ENCODE assay signal across 8 cellular contexts in the genomic region with DNA sequence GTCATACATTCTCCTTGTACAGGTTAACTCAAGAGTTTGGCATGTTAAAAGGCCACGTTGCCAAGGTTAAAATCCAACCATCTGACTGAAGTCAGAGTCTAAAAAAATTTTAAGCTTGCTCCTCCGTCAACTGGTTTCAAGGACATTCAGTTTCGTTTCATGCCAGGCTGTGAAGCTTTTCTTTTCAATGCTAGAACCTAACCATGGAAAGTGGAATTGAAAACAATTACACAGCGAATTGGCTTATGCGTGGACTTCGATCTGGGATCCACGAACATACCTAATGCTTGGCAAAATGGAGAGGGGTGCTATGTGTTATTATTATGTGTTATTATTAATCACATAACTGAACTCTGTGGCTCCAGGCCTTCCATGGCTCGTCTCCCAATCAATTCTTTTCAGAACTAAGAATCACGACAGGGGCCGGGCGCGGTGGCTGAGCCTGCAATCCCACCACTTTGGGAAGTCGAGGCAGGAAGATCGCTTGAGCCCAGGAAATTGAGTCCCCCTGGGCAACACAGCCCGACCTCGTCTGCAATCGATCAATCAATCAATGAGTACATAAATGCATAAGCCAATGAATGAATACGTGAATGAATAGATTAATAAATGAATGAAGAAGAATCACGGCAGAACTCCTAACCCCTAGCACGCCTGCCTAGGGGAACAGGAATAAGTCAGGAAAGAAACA. TPM values are rescaled to one million over a fixed set of nuclear protein-coding genes. Genes with fewer than 3 reads are reported as not detected.
DNase-seq lines count a peak whose midpoint lies in the region; ATAC-seq and TF ChIP-seq lines count a peak whose summit lies in the region.

No MANE protein-coding gene starts in this region.

- no peaks in the 10 kb centered on the region for H3F3A ChIP-seq in GM23338 (replicated peaks; ENCODE audit: low read depth)

- H3K4me2 ChIP-seq in GM23338 = peak overlapping the region; percentile 88

- no peaks in the 10 kb centered on the region for H3K9me2 ChIP-seq in GM23338 (ENCODE audit: insufficient read depth)

- H4K20me1 ChIP-seq in GM23338 (replicated peaks; ENCODE audit: insufficient read depth) = peaks cover 10% of the 10 kb centered on the region; the same call in 1 of the 2 replicates

- 19 to 23% methylated on average over 20 of the region's 20 CpGs for WGBS in lung, 2 donors
- 14 to 20% methylated on average over 20 of the region's 20 CpGs for WGBS in tibial nerve, 2 donors

- no peak for TF ChIP-seq CTCF in GM23338 (conservative IDR thresholded peaks at IDR 0.05; ENCODE audit: low read depth in 2 of 2)
- no peak for TF ChIP-seq CTCF in Peyer's patch (IDR thresholded peaks at IDR 0.05)
- TF ChIP-seq CTCF in choroid plexus epithelial cell (conservative IDR thresholded peaks at IDR 0.05; ENCODE audit: low read depth, low read length) = no peak
- no peak for TF ChIP-seq CTCF in lung (IDR thresholded peaks at IDR 0.05; ENCODE audit: control extremely low read depth, extremely low read depth)
- no peak for TF ChIP-seq CTCF in tibial nerve (IDR thresholded peaks at IDR 0.05)

- H3K4me3 ChIP-seq in GM23338 (peak overlapping the region; percentile 71), Peyer's patch (peak overlapping the region; percentile 72 to 96 (median 88)), choroid plexus epithelial cell (ENCODE audit: low read depth, low read length) (peak overlapping the region; percentile 95), lung (peak overlapping the region; percentile 47), tibial nerve (peak overlapping the region; percentile 75 to 97 (median 90))

- peaks cover 5% of the 10 kb centered on the region for H3K4me1 ChIP-seq in GM23338 (ENCODE audit: insufficient read depth)
- peaks cover 0 to 26% (median 0%) of the 10 kb centered on the region in 4 donors for H3K4me1 ChIP-seq in Peyer's patch
- H3K4me1 ChIP-seq in lung (ENCODE audit: control insufficient read depth in 2 of 2, insufficient read depth in 2 of 2, low read length in 2 of 2) = peaks cover 3 to 13% of the 10 kb centered on the region in 2 donors
- H3K4me1 ChIP-seq in tibial nerve = peaks cover 0 to 37% (median 20%) of the 10 kb centered on the region in 4 donors

- TF ChIP-seq EP300 in tibial nerve (IDR thresholded peaks at IDR 0.05) = no peak

- DNase-seq in GM04503 (ENCODE audit: low read depth) = peak; percentile 39
- DNase-seq in GM23338 (ENCODE audit: low spot score) = no peak
- DNase-seq in Peyer's patch = peak in 2 of 3 donors; percentile 54
- DNase-seq in choroid plexus epithelial cell (ENCODE audit: low read depth) = peak; percentile 33
- DNase-seq in lung (ENCODE audit: low spot score) = no peak
- DNase-seq in tibial nerve (ENCODE audit: low spot score in 2 of 2) = peak in 1 of 2 donors; percentile 11
- DNase-seq in DMS 273 treated with DMSO at 0.1 percent for 48 hours (lab: John Stamatoyannopoulos, UW) = no peak
- no peak for DNase-seq in glomerular visceral epithelial cell (ENCODE audit: extremely low spot score)

- no peak for TF ChIP-seq POLR2A in Peyer's patch (IDR thresholded peaks at IDR 0.05)
- TF ChIP-seq POLR2A in tibial nerve (IDR thresholded peaks at IDR 0.05) = no peak

- H3K27me3 Mint-ChIP-seq in GM23338 (ENCODE audit: insufficient read depth, low read depth, poor library complexity) = peaks cover 6% of the 10 kb centered on the region

- peak overlapping the region; percentile 88 for H3K27ac ChIP-seq in GM23338 (ENCODE audit: low read depth)
- H3K27ac ChIP-seq in Peyer's patch = peak overlapping the region; percentile 91 to 97 (median 96)
- H3K27ac ChIP-seq in lung (ENCODE audit: low read depth in 1 of 2, low read length in 1 of 2) = peak overlapping the region; percentile 96 to 98
- H3K27ac ChIP-seq in tibial nerve = peak overlapping the region; percentile 91 to 99 (median 96)

- no peaks in the 10 kb centered on the region for H3K36me3 ChIP-seq in GM23338 (ENCODE audit: insufficient read depth)
- no peaks in the 10 kb centered on the region for H3K36me3 ChIP-seq in Peyer's patch
- no peaks in the 10 kb centered on the region for H3K36me3 ChIP-seq in lung (ENCODE audit: control insufficient read depth in 2 of 2, insufficient read depth in 2 of 2, low read length in 2 of 2)
- peaks cover 0 to 2% (median 0%) of the 10 kb centered on the region in 3 donors for H3K36me3 ChIP-seq in tibial nerve

- H3K9me3 ChIP-seq in Peyer's patch = no peaks in the 10 kb centered on the region
- H3K9me3 ChIP-seq in lung (ENCODE audit: control insufficient read depth in 2 of 2, insufficient read depth in 1 of 2, low read length in 1 of 2) = no peaks in the 10 kb centered on the region
- H3K9me3 ChIP-seq in tibial nerve = no peaks in the 10 kb centered on the region

- peaks cover 16% of the 10 kb centered on the region; the same call in 2 of the 3 replicates for H3K36me3 Mint-ChIP-seq in GM23338 (ENCODE audit: low read depth)

- H3K27me3 ChIP-seq in GM23338 (ENCODE audit: insufficient read depth) (no peaks in the 10 kb centered on the region), Peyer's patch (no peaks in the 10 kb centered on the region), lung (ENCODE audit: control insufficient read depth, insufficient read depth) (no peaks in the 10 kb centered on the region), tibial nerve (no peaks in the 10 kb centered on the region)

- ATAC-seq in GM23338 (no peak), lung (ENCODE audit: insufficient read depth, low FRiP score) (no peak)

- peak overlapping the region; percentile 15; the same call in 1 of the 2 replicates for H2AFZ ChIP-seq in GM23338

- no peaks in the 10 kb centered on the region for H3K9me3 Mint-ChIP-seq in GM23338

- H3K4me3 Mint-ChIP-seq in GM23338 = peak overlapping the region; percentile 100

- peaks cover 41% of the 10 kb centered on the region for H3K79me2 ChIP-seq in GM23338 (replicated peaks; ENCODE audit: insufficient read depth)

- peaks cover 17% of the 10 kb centered on the region for H3K4me1 Mint-ChIP-seq in GM23338

- H3K27ac Mint-ChIP-seq in GM23338 = peak overlapping the region; percentile 96

TF ChIP-seq in GM23338, 12 proteins besides CTCF, POLR2A, EP300 and RAD21 (continues in another document):
- TF ChIP-seq ZNF114 (CRISPR knock-in tag; IDR thresholded peaks at IDR 0.05) (no peak), STAT1 (IDR thresholded peaks at IDR 0.05; ENCODE audit: unreplicated experiment) (no peak), EZH2 (IDR thresholded peaks at IDR 0.05; ENCODE audit: low read depth, unreplicated experiment) (no peak), JUNB (IDR thresholded peaks at IDR 0.05; ENCODE audit: unreplicated experiment) (no peak), NANOG (IDR thresholded peaks at IDR 0.05; ENCODE audit: borderline replicate concordance) (no peak), POLR2AphosphoS5 (IDR thresholded peaks at IDR 0.05; ENCODE audit: low read depth) (no peak), CREB1 (CRISPR knock-in tag; IDR thresholded peaks at IDR 0.05; ENCODE audit: low read depth) (no peak)
- TF ChIP-seq, protein P1, sequence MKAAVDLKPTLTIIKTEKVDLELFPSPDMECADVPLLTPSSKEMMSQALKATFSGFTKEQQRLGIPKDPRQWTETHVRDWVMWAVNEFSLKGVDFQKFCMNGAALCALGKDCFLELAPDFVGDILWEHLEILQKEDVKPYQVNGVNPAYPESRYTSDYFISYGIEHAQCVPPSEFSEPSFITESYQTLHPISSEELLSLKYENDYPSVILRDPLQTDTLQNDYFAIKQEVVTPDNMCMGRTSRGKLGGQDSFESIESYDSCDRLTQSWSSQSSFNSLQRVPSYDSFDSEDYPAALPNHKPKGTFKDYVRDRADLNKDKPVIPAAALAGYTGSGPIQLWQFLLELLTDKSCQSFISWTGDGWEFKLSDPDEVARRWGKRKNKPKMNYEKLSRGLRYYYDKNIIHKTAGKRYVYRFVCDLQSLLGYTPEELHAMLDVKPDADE (IDR thresholded peaks at IDR 0.05) = no peak

RNA-seq across cellular contexts. Expression of a gene that starts 0.8 kb away (rescaled TPM):
- total RNA-seq in GM23338 (2014; rRNA removed; shearing (Covaris generic)) = 76.4 and 82.0 TPM in 2 replicates
- polyA plus RNA-seq in GM23338 (2016; fragmentation: Nextera tagmentation; extraction: Ambion mirVana) (21.5 and 22.8 TPM in 2 replicates), lung (1 to 10 TPM; 3.7 to 6.6 TPM)
- total RNA-seq in Peyer's patch (10 to 100 TPM in 3 of 4 donors, 1 to 10 TPM in 1; 9.1 to 24.0 (median 15.2) TPM), lung (10 to 100 TPM in 1 of 2 donors, 1 to 10 TPM in 1; 9.8 to 49.2 TPM), tibial nerve (10 to 100 TPM in 1 of 4 donors, 1 to 10 TPM in 3; 9.4 to 11.1 (median 9.6) TPM)

RNA-seq across cellular contexts. Expression of a gene that starts 7.1 kb away (rescaled TPM):
- 12.5 and 18.1 TPM in 2 replicates for total RNA-seq in GM23338 (2014; rRNA removed; shearing (Covaris generic))
- polyA plus RNA-seq in GM23338 (2016; fragmentation: Nextera tagmentation; extraction: Ambion mirVana) = 36.3 and 37.4 TPM in 2 replicates
- total RNA-seq in Peyer's patch = 10 to 100 TPM; 14.9 to 27.2 (median 22.3) TPM
- total RNA-seq in lung = 10 to 100 TPM in 1 of 2 donors, 1 to 10 TPM in 1; 8.2 to 30.5 TPM
- 1 to 10 TPM; 4.0 to 4.8 TPM for polyA plus RNA-seq in lung
- 10 to 100 TPM; 15.6 to 30.6 (median 24.7) TPM for total RNA-seq in tibial nerve

Comparison
In these comparisons a context has a peak if more than half of its experiments do, and no peak if none do; other contexts are left out.
1. DNase-seq: peak in GM04503 (single experiment), Peyer's patch (2 of 3) and choroid plexus epithelial cell (single experiment); none in GM23338 (single experiment), lung (single experiment), DMS 273 treated with DMSO at 0.1 percent for 48 hours (single experiment) and glomerular visceral epithelial cell (single experiment).
2. Peak in every context shown above with its lines, with median percentiles within 50 percentile points of each other: H3K27ac ChIP-seq and H3K4me3 ChIP-seq.